In the genomic region with DNA sequence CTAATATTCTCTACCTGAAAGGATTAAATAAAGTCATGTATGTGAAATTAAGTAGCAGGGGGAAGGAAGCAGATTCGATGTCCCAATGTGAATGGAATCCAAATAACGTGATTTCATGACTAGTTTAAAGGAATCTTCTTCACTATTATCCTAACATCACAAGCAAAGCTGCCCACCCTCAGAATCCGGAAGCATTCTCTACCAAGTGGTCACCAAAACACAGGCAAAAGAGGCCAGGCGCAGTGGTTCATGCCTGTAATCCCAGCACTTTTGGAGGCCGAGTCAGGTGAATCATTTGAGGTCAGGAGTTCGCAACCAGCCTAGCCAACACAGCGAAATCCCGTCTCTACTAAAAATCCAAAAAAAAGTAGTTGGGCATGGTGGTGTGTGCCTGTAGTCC, we compare ENCODE assay signal across 21 cellular contexts.
DNase-seq lines count a peak whose midpoint lies in the region; ATAC-seq and TF ChIP-seq lines count a peak whose summit lies in the region.
"Had no signal": no experiment of that assay in that cellular context is flagged by ENCODE, and none has a peak within 500 bp of the region (broad histone marks: within the 10 kb centered on the region; RNA-seq: fewer than 3 reads in every experiment).

No MANE protein-coding gene starts in this region.

- H3K27ac Mint-ChIP-seq in glutamatergic neuron (ENCODE audit: unreplicated experiment): no peak overlapping the region
- H3K27ac Mint-ChIP-seq: activated CD4-positive, alpha-beta T cell treated with anti-CD3 and anti-CD28 coated beads, Interleukin-2, amount 10 ng/mL, durations not matched to agents 7 days and 5 days had no signal

- no peaks in the 10 kb centered on the region for H3K36me3 ChIP-seq in A673 (ENCODE audit: insufficient read depth, low read length, poor library complexity, severe bottlenecking)
- no peaks in the 10 kb centered on the region for H3K36me3 ChIP-seq in adipocyte (ENCODE audit: control insufficient read depth, insufficient read depth, low read length, severe bottlenecking)
- H3K36me3 ChIP-seq: Peyer's patch, upper lobe of left lung had no signal

- peaks cover 25% of the 10 kb centered on the region for H3K4me1 Mint-ChIP-seq in glutamatergic neuron (ENCODE audit: low read depth, unreplicated experiment)
- H3K4me1 Mint-ChIP-seq: activated CD4-positive, alpha-beta T cell treated with anti-CD3 and anti-CD28 coated beads, Interleukin-2, amount 10 ng/mL, durations not matched to agents 7 days and 5 days had no signal

- H3K9me3 Mint-ChIP-seq in glutamatergic neuron (ENCODE audit: unreplicated experiment): no peaks in the 10 kb centered on the region
- H3K9me3 Mint-ChIP-seq: activated CD4-positive, alpha-beta T cell treated with anti-CD3 and anti-CD28 coated beads, Interleukin-2, amount 10 ng/mL, durations not matched to agents 7 days and 5 days had no signal

- H3K36me3 Mint-ChIP-seq in glutamatergic neuron (ENCODE audit: unreplicated experiment): no peaks in the 10 kb centered on the region

- POLR2A ChIA-PET in A673 (lab: Charles Lee; ENCODE audit: low non-redundant PET): no interaction called here
- POLR2A ChIA-PET in HEK293T (lab: Yijun Ruan, JAX): no interaction called here

- H3K4me3 ChIP-seq in A673 (ENCODE audit: low read depth, low read length, poor library complexity, severe bottlenecking) (no peak overlapping the region), adipocyte (ENCODE audit: low read length) (no peak overlapping the region)
- H3K4me3 ChIP-seq: Peyer's patch, upper lobe of left lung had no signal

- no peaks in the 10 kb centered on the region for H3K27me3 Mint-ChIP-seq in glutamatergic neuron (ENCODE audit: unreplicated experiment)
- H3K27me3 Mint-ChIP-seq: activated CD4-positive, alpha-beta T cell treated with anti-CD3 and anti-CD28 coated beads, Interleukin-2, amount 10 ng/mL, durations not matched to agents 7 days and 5 days had no signal

- peaks cover 93% of the 10 kb centered on the region for H3K4me1 ChIP-seq in A673 (ENCODE audit: insufficient read depth, low read length, poor library complexity, severe bottlenecking)
- peaks cover 23% of the 10 kb centered on the region for H3K4me1 ChIP-seq in adipocyte (ENCODE audit: control insufficient read depth, insufficient read depth, low read length)
- H3K4me1 ChIP-seq: Peyer's patch had no signal

- CTCF ChIA-PET in A673 (lab: Charles Lee) (no interaction called here), HEK293T (lab: Yijun Ruan, JAX) (no interaction called here)

- H3K27me3 ChIP-seq in A673 (replicated peaks; ENCODE audit: insufficient read depth, low read depth, low read length, poor library complexity) (no peaks in the 10 kb centered on the region), adipocyte (replicated peaks; ENCODE audit: control insufficient read depth, insufficient read depth, low read length) (no peaks in the 10 kb centered on the region)
- H3K27me3 ChIP-seq: Peyer's patch, upper lobe of left lung had no signal

- H3K4me3 Mint-ChIP-seq in glutamatergic neuron (ENCODE audit: unreplicated experiment): peak overlapping the region; percentile 15
- H3K4me3 Mint-ChIP-seq: activated CD4-positive, alpha-beta T cell treated with anti-CD3 and anti-CD28 coated beads, Interleukin-2, amount 10 ng/mL, durations not matched to agents 7 days and 5 days had no signal

- intact Hi-C loops in A673 (cut with micrococcal nuclease; ENCODE audit: unreplicated experiment): loop anchor here (10.0 kb wide), 1 partner anchor 209 kb away; the partner anchor contains the start of gene LDB2

- ATAC-seq in HG03432 (IDR thresholded peaks at IDR 0.05; ENCODE audit: unreplicated experiment) (no peak), GM21360 (IDR thresholded peaks at IDR 0.05; ENCODE audit: unreplicated experiment) (no peak)
- ATAC-seq: left lobe of liver had no signal

- H3K27ac ChIP-seq in A673 (ENCODE audit: low read depth, low read length, poor library complexity, severe bottlenecking): peak overlapping the region; percentile 59
- H3K27ac ChIP-seq: Peyer's patch, upper lobe of left lung had no signal

- BruUV-seq in A673 (replicated peaks; lab: Mats Ljungman, UMichigan): no TSS peak

- H3K9me3 ChIP-seq in A673 (ENCODE audit: low read depth, low read length, poor library complexity, severe bottlenecking): no peaks in the 10 kb centered on the region
- no peaks in the 10 kb centered on the region for H3K9me3 ChIP-seq in adipocyte (ENCODE audit: control insufficient read depth, low read length)
- H3K9me3 ChIP-seq: Peyer's patch, upper lobe of left lung had no signal

- TF ChIP-seq CTCF in A673 (conservative IDR thresholded peaks at IDR 0.05; ENCODE audit: low read depth, low read length) (no peak), glutamatergic neuron (IDR thresholded peaks at IDR 0.05; ENCODE audit: partially characterized antibody, unreplicated experiment) (no peak)

- DNase-seq in A673 (ENCODE audit: low spot score) (no peak), HCEC 1CT (peak; percentile 42), adipocyte (ENCODE audit: low read depth) (peak; percentile 52), glutamatergic neuron (no peak), NCI-H1436 (lab: John Stamatoyannopoulos, UW) (no peak), HEK293T (ENCODE audit: extremely low spot score) (no peak)
- DNase-seq: activated CD4-positive, alpha-beta T cell treated with anti-CD3 and anti-CD28 coated beads, Interleukin-2, amount 10 ng/mL, durations not matched to agents 7 days and 5 days; activated naive CD4-positive, alpha-beta T cell treated with Interleukin-2 at 50 U/mL for 16 hours; activated T-cell treated with anti-CD3 and anti-CD28 coated beads, Interleukin-2, amount 50 U/mL, for 48 hours; C1 segment of cervical spinal cord; Calu3; KBM-7; mesendoderm; NCI-H2171 treated with DMSO at 0.1 percent for 48 hours; NCI-H524; occipital lobe; Peyer's patch; upper lobe of left lung had no signal

- no peak overlapping the region for H3K9ac ChIP-seq in adipocyte (ENCODE audit: low read length)

TF ChIP-seq in HEK293T, 16 proteins besides CTCF, POLR2A, EP300 and RAD21:
- TF ChIP-seq LEF1 (IDR thresholded peaks at IDR 0.05; ENCODE audit: borderline replicate concordance): no peak
- TF ChIP-seq FOXK2 (IDR thresholded peaks at IDR 0.05): no peak
- TF ChIP-seq L3MBTL2 (conservative IDR thresholded peaks at IDR 0.05): no peak

Comparison
In these comparisons a context has a peak if more than half of its experiments do, and no peak if none do; other contexts are left out.
1. DNase-seq: peak in HCEC 1CT (single experiment) and adipocyte (single experiment); none in A673 (single experiment), glutamatergic neuron (single experiment), NCI-H1436 (single experiment) and HEK293T (single experiment).